In genomic region chr3:43388909-43389308, GRCh38 we compare ENCODE assay signal across 11 cellular contexts.
DNase-seq lines count a peak whose midpoint lies in the region; ATAC-seq, FAIRE-seq and TF ChIP-seq lines count a peak whose summit lies in the region.
"Had no signal": no experiment of that assay in that cellular context is flagged by ENCODE, and none has a peak within 500 bp of the region (broad histone marks: within the 10 kb centered on the region; RNA-seq: fewer than 3 reads in every experiment).

No MANE protein-coding gene starts in this region.

- H3K79me2 ChIP-seq in osteoblast (ENCODE audit: insufficient read depth, low read length): no peaks in the 10 kb centered on the region

- H3K27ac ChIP-seq in CD4-positive, alpha-beta memory T cell (ENCODE audit: low read depth, low read length): peak overlapping the region; percentile 64
- peak overlapping the region; percentile 75 to 84 (median 84) for H3K27ac ChIP-seq in pancreas
- no peak overlapping the region for H3K27ac ChIP-seq in osteoblast (ENCODE audit: low read depth, low read length)

- H3K4me1 ChIP-seq in CD4-positive, alpha-beta memory T cell (ENCODE audit: insufficient read depth, low read length): peaks cover 61% of the 10 kb centered on the region
- H3K4me1 ChIP-seq in pancreas (peaks cover 32 to 41% (median 32%) of the 10 kb centered on the region in 3 donors), osteoblast (ENCODE audit: insufficient read depth, low read length) (peaks cover 9% of the 10 kb centered on the region)

- no peaks in the 10 kb centered on the region for H4K20me1 ChIP-seq in osteoblast (ENCODE audit: insufficient read depth, low read length)

- no peak overlapping the region for H2AFZ ChIP-seq in osteoblast (ENCODE audit: low read length)

- H3K4me3 ChIP-seq in CD4-positive, alpha-beta memory T cell (ENCODE audit: low read length in 2 of 2): no peak overlapping the region
- H3K4me3 ChIP-seq in pancreas (no peak overlapping the region), foreskin fibroblast (ENCODE audit: low read depth in 1 of 2, low read length in 2 of 2) (no peak overlapping the region), osteoblast (ENCODE audit: insufficient read depth, low read length) (no peak overlapping the region)

- H3K27ac Mint-ChIP-seq in CD4-positive, alpha-beta memory T cell: peak overlapping the region; percentile 85 to 98 (median 96)
- H3K27ac Mint-ChIP-seq in T-cell (peak overlapping the region; percentile 96 to 97), endothelial cell (ENCODE audit: unreplicated experiment) (peak overlapping the region; percentile 100)

- TF ChIP-seq CTCF in endothelial cell (IDR thresholded peaks at IDR 0.05; ENCODE audit: unreplicated experiment) (no peak), pancreas (IDR thresholded peaks at IDR 0.05) (no peak), foreskin fibroblast (IDR thresholded peaks at IDR 0.05; ENCODE audit: low read depth, low read length) (no peak), osteoblast (IDR thresholded peaks at IDR 0.05; ENCODE audit: extremely low read depth, low read depth, low read length) (no peak)

- H3K36me3 ChIP-seq in CD4-positive, alpha-beta memory T cell (ENCODE audit: insufficient read depth, low read length): no peaks in the 10 kb centered on the region
- H3K36me3 ChIP-seq in pancreas: no peaks in the 10 kb centered on the region
- H3K36me3 ChIP-seq in osteoblast (ENCODE audit: insufficient read depth, low read length): no peaks in the 10 kb centered on the region

- POLR2A ChIA-PET in CD4-positive, alpha-beta memory T cell (lab: Charles Lee; ENCODE audit: partially characterized antibody): interaction anchor here (0.7 to 3.8 kb wide), 29 partner anchors 8 to 887 kb away, joined by 3 to 44 read pairs (median 5); partner anchors contain the start of gene SNRK
- POLR2A ChIA-PET in T-cell (lab: Charles Lee): interaction anchor here (0.5 to 1.2 kb wide), 7 partner anchors 17 to 209 kb away, joined by 3 to 5 read pairs (median 3); no protein-coding TSS in a partner anchor

- DNase-seq in CD4-positive, alpha-beta memory T cell: peak in 3 of 5 donors; percentile 9 to 13 (median 12)
- DNase-seq in T-cell (no peak), endothelial cell (ENCODE audit: low spot score) (no peak), pancreas (no peak), foreskin fibroblast (no peak), osteoblast (ENCODE audit: insufficient read length, low spot score, missing footprints) (no peak)
- DNase-seq: cerebellar nuclear complex, left ventricle myocardium superior, NCI-H2081 had no signal

- H3K27me3 ChIP-seq in CD4-positive, alpha-beta memory T cell (ENCODE audit: insufficient read depth, low read length): no peaks in the 10 kb centered on the region
- H3K27me3 ChIP-seq in pancreas: no peaks in the 10 kb centered on the region
- H3K27me3 ChIP-seq in osteoblast (ENCODE audit: insufficient read depth, low read length): no peaks in the 10 kb centered on the region

- no peaks in the 10 kb centered on the region for H3K9me3 ChIP-seq in CD4-positive, alpha-beta memory T cell (ENCODE audit: control insufficient read depth in 1 of 2, low read length in 2 of 2)
- H3K9me3 ChIP-seq in pancreas (no peaks in the 10 kb centered on the region), osteoblast (ENCODE audit: low read depth, low read length) (no peaks in the 10 kb centered on the region)

- CTCF ChIA-PET in CD4-positive, alpha-beta memory T cell (lab: Charles Lee; ENCODE audit: partially characterized antibody): interaction anchor here (0.8 to 6.0 kb wide), 14 partner anchors 10 to 427 kb away, joined by 3 to 58 read pairs (median 7); partner anchors contain the start of gene SNRK
- CTCF ChIA-PET in T-cell (lab: Charles Lee): interaction anchor here in 1 of 2 donors (0.6 to 2.1 kb wide), 12 partner anchors 10 to 427 kb away, joined by 3 to 13 read pairs (median 3); no protein-coding TSS in a partner anchor

- H3K27me3 Mint-ChIP-seq in CD4-positive, alpha-beta memory T cell: no peaks in the 10 kb centered on the region
- no peaks in the 10 kb centered on the region for H3K27me3 Mint-ChIP-seq in T-cell
- no peaks in the 10 kb centered on the region for H3K27me3 Mint-ChIP-seq in endothelial cell (ENCODE audit: unreplicated experiment)

- H3K9me3 Mint-ChIP-seq in CD4-positive, alpha-beta memory T cell: peaks cover 0 to 8% (median under 1%) of the 10 kb centered on the region in 8 donors
- H3K9me3 Mint-ChIP-seq in T-cell (peaks cover 3 to 8% (median 6%) of the 10 kb centered on the region in 3 donors), endothelial cell (ENCODE audit: unreplicated experiment) (peaks cover 5% of the 10 kb centered on the region)

- no peak for FAIRE-seq in pancreas (lab: Jason Lieb, UNC)

- peak overlapping the region in 6 of 8 donors; percentile 37 to 81 (median 64) for H3K4me3 Mint-ChIP-seq in CD4-positive, alpha-beta memory T cell
- H3K4me3 Mint-ChIP-seq in T-cell: peak overlapping the region in 1 of 3 donors; percentile 60
- H3K4me3 Mint-ChIP-seq in endothelial cell (ENCODE audit: unreplicated experiment): no peak overlapping the region

- ATAC-seq in T-cell (replicated peaks in 1 of 4) (peak in 1 of 4 experiments; percentile 2), pancreas (peak in 3 of 4 donors; percentile 6 to 20 (median 9)), GM18868 (IDR thresholded peaks at IDR 0.05; ENCODE audit: unreplicated experiment) (no peak), GM18909 (IDR thresholded peaks at IDR 0.05; ENCODE audit: poor library complexity, unreplicated experiment) (no peak)

- no peak overlapping the region for H3K4me2 ChIP-seq in osteoblast (ENCODE audit: insufficient read depth, low read length)

- intact Hi-C loops in CD4-positive, alpha-beta memory T cell (cut with micrococcal nuclease): loop anchor here (2.0 kb wide), 1 partner anchor 88 kb away; no protein-coding TSS in a partner anchor
- intact Hi-C loops in pancreas (cut with DNase I): no loop called here

- H3K36me3 Mint-ChIP-seq in CD4-positive, alpha-beta memory T cell: no peaks in the 10 kb centered on the region
- H3K36me3 Mint-ChIP-seq in T-cell (no peaks in the 10 kb centered on the region), endothelial cell (ENCODE audit: low read depth, unreplicated experiment) (peaks cover 23% of the 10 kb centered on the region)

- peaks cover 61 to 95% (median 75%) of the 10 kb centered on the region in 4 donors for H3K4me1 Mint-ChIP-seq in CD4-positive, alpha-beta memory T cell
- peaks cover 78 to 91% (median 81%) of the 10 kb centered on the region in 3 donors for H3K4me1 Mint-ChIP-seq in T-cell
- peaks cover 85% of the 10 kb centered on the region for H3K4me1 Mint-ChIP-seq in endothelial cell (ENCODE audit: unreplicated experiment)

Comparison
In these comparisons a context has a peak if more than half of its experiments do, and no peak if none do; other contexts are left out.
1. DNase-seq: peak in CD4-positive, alpha-beta memory T cell (3 of 5); none in T-cell (0 of 34), endothelial cell (single experiment), pancreas (0 of 6), foreskin fibroblast (0 of 2) and osteoblast (single experiment).
2. ATAC-seq: peak in pancreas (3 of 4); none in GM18868 (single experiment) and GM18909 (single experiment).
3. Peak in every context shown above with its lines, with median percentiles within 50 percentile points of each other: H3K27ac Mint-ChIP-seq.